ENCODE assay signal across 8 cellular contexts in the genomic region with DNA sequence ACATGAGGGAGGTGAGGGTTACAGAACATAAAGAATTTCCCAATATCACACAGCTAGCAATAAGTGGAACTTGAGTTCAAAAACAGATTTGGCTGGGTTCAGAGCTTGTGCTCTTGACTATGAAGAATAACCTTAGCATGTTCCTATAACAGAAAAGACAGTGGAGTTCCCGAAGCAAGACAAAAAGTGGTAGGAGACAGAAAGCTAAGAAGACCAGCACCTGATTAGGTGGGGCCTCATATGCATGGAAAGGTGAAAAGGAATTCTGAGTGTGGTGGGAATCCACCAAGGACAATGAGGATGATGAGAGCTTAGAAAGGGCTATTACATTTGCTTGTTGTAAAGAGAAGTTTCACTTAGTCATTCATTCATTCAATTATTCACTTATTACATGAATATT.
"Had no signal": no experiment of that assay in that cellular context is flagged by ENCODE, and none has a peak within 500 bp of the region (broad histone marks: within the 10 kb centered on the region; RNA-seq: fewer than 3 reads in every experiment).

No MANE protein-coding gene starts in this region.

- ATAC-seq: GM12878 had no signal

- H3K4me3 ChIP-seq: GM12878 had no signal

- DNase-seq: GDM1, GF-D8 had no signal

- FAIRE-seq: G401.6, GM12878, GM12891, GM12892, GM18507, GM19239 had no signal
